In genomic region chrX:43446752-43447151, GRCh38 we compare ENCODE assay signal across 21 cellular contexts.
DNase-seq lines count a peak whose midpoint lies in the region; TF ChIP-seq lines count a peak whose summit lies in the region.
"Had no signal": no experiment of that assay in that cellular context is flagged by ENCODE, and none has a peak within 500 bp of the region (broad histone marks: within the 10 kb centered on the region; RNA-seq: fewer than 3 reads in every experiment).

No MANE protein-coding gene starts in this region.

- H4K20me1 ChIP-seq in mammary epithelial cell (ENCODE audit: insufficient read depth, low read length) = no peaks in the 10 kb centered on the region
- H4K20me1 ChIP-seq: BLaER1 treated with 17β-estradiol and CSF1 and Interleukin-3, amounts not matched to agents 10 nM and 100 nM had no signal

- 56% methylated on average over 2 of the region's 2 CpGs for WGBS in mammary epithelial cell (ENCODE audit: low coverage, missing lambda C conversion rate)

- H3K36me3 Mint-ChIP-seq in MCF 10A (ENCODE audit: insufficient read depth, unreplicated experiment) = no peaks in the 10 kb centered on the region
- H3K36me3 Mint-ChIP-seq in CD14-positive monocyte = no peaks in the 10 kb centered on the region

- POLR2A ChIA-PET in MCF 10A (lab: Yijun Ruan, JAX) = no interaction called here

- dilution Hi-C loops in mammary epithelial cell (cut with HindIII; ENCODE audit: low sequenced_read_pairs) = no loop called here

- H3K36me3 ChIP-seq in mammary epithelial cell (ENCODE audit: insufficient read depth, low read length) = no peaks in the 10 kb centered on the region
- H3K36me3 ChIP-seq: BE2C; BLaER1 treated with 17β-estradiol and CSF1 and Interleukin-3, amounts not matched to agents 10 nM and 100 nM; HAP-1 had no signal

- peaks cover 3% of the 10 kb centered on the region for H3K9me3 ChIP-seq in mammary epithelial cell (replicated peaks; ENCODE audit: insufficient read depth, low read length)
- H3K9me3 ChIP-seq: BE2C, HAP-1 had no signal

- CTCF ChIA-PET in MCF 10A (lab: Yijun Ruan, JAX) (interaction anchor here (0.6 kb wide), 1 partner anchor 26 kb away, joined by 3 read pairs; no protein-coding TSS in a partner anchor), mammary epithelial cell (lab: Charles Lee; ENCODE audit: low non-redundant PET) (no interaction called here)

- H3K4me1 ChIP-seq in mammary epithelial cell (ENCODE audit: insufficient read depth, low read length) = no peaks in the 10 kb centered on the region
- H3K4me1 ChIP-seq: BE2C; BLaER1 treated with 17β-estradiol and CSF1 and Interleukin-3, amounts not matched to agents 10 nM and 100 nM; HAP-1 had no signal

- H3K27me3 ChIP-seq in mammary epithelial cell (ENCODE audit: insufficient read depth, low read length) = peaks cover 10% of the 10 kb centered on the region
- H3K27me3 ChIP-seq: BE2C had no signal

- H2AFZ ChIP-seq in mammary epithelial cell (ENCODE audit: low read depth, low read length) = no peak overlapping the region

- H3K79me2 ChIP-seq in mammary epithelial cell (ENCODE audit: insufficient read depth, low read length) = no peaks in the 10 kb centered on the region

- H3K27ac Mint-ChIP-seq in MCF 10A (ENCODE audit: low read depth, unreplicated experiment) = no peak overlapping the region
- H3K27ac Mint-ChIP-seq in CD14-positive monocyte = no peak overlapping the region
- H3K27ac Mint-ChIP-seq: CD4-positive, alpha-beta memory T cell; HFFc6 had no signal

- TF ChIP-seq CTCF in MCF 10A (IDR thresholded peaks at IDR 0.05; ENCODE audit: unreplicated experiment) (no peak), mammary epithelial cell (conservative IDR thresholded peaks at IDR 0.05 in 1 of 2, IDR thresholded peaks at IDR 0.05 in 1 of 2; ENCODE audit: extremely low read depth in 1 of 2, insufficient read depth in 1 of 2, low read depth in 1 of 2, low read length in 2 of 2) (no peak), CD14-positive monocyte (IDR thresholded peaks at IDR 0.05) (no peak)

- H3K27ac ChIP-seq in mammary epithelial cell (ENCODE audit: insufficient read depth, low read depth, low read length) = no peak overlapping the region
- H3K27ac ChIP-seq: 22Rv1; BLaER1 treated with 17β-estradiol and CSF1 and Interleukin-3, amounts not matched to agents 10 nM and 100 nM had no signal

- H3K4me3 Mint-ChIP-seq in MCF 10A (ENCODE audit: unreplicated experiment) = no peak overlapping the region
- H3K4me3 Mint-ChIP-seq in CD14-positive monocyte = no peak overlapping the region
- H3K4me3 Mint-ChIP-seq: CD4-positive, alpha-beta memory T cell; HFFc6 had no signal

- BruUV-seq in MCF 10A (replicated peaks; lab: Mats Ljungman, UMichigan) = no TSS peak
- BruUV-seq in mammary epithelial cell (replicated peaks; lab: Mats Ljungman, UMichigan) = no TSS peak

- intact Hi-C loops in MCF 10A (cut with micrococcal nuclease) (no loop called here), mammary epithelial cell (cut with micrococcal nuclease) (no loop called here), CD14-positive monocyte (cut with micrococcal nuclease) (no loop called here)

- no peak overlapping the region for H3K4me2 ChIP-seq in mammary epithelial cell (ENCODE audit: insufficient read depth, low read depth, low read length)
- H3K4me2 ChIP-seq: BLaER1 treated with 17β-estradiol and CSF1 and Interleukin-3, amounts not matched to agents 10 nM and 100 nM had no signal

- H3K4me3 ChIP-seq in mammary epithelial cell (replicated peaks in 1 of 3; ENCODE audit: insufficient read depth in 1 of 3, low read depth in 2 of 3, low read length in 3 of 3) = no peak overlapping the region
- H3K4me3 ChIP-seq: BLaER1 treated with 17β-estradiol and CSF1 and Interleukin-3, amounts not matched to agents 10 nM and 100 nM; HAP-1 had no signal

- in situ Hi-C loops in mammary epithelial cell (cut with MboI; ENCODE audit: low sequenced_read_pairs in 2 of 2) = no loop called here

- no peak overlapping the region for H3K9ac ChIP-seq in mammary epithelial cell (ENCODE audit: insufficient read depth, low read length)
- H3K9ac ChIP-seq: BLaER1 treated with 17β-estradiol and CSF1 and Interleukin-3, amounts not matched to agents 10 nM and 100 nM had no signal

- peaks cover 17% of the 10 kb centered on the region for H3K27me3 Mint-ChIP-seq in MCF 10A (ENCODE audit: insufficient read depth, unreplicated experiment)
- peaks cover 0 to 4% (median 0%) of the 10 kb centered on the region in 3 donors for H3K27me3 Mint-ChIP-seq in CD14-positive monocyte (ENCODE audit: low read depth in 3 of 3)
- H3K27me3 Mint-ChIP-seq: CD4-positive, alpha-beta memory T cell had no signal

- DNase-seq in DMS53 (lab: John Stamatoyannopoulos, UW) (peak; percentile 1), DMS53 treated with DMSO at 0.1 percent for 48 hours (lab: John Stamatoyannopoulos, UW; ENCODE audit: unreplicated experiment) (no peak), NCI-H82 (lab: John Stamatoyannopoulos, UW) (peak; percentile 2), NCI-H82 treated with DMSO at 0.1 percent for 48 hours (lab: John Stamatoyannopoulos, UW; ENCODE audit: unreplicated experiment) (no peak), MCF 10A (ENCODE audit: unreplicated experiment) (peak; percentile 12), mammary epithelial cell (no peak), renal cortical epithelial cell (ENCODE audit: low read depth) (peak; percentile 6), CD14-positive monocyte (ENCODE audit: low spot score) (no peak)
- DNase-seq: ACHN; AML-193; BE2C; CD4-positive, alpha-beta memory T cell; COR-L47; DMS153; DMS79 treated with DMSO at 0.1 percent for 48 hours; GF-D8; GOT3; HFFc6 had no signal

- H3K4me1 Mint-ChIP-seq in MCF 10A (ENCODE audit: insufficient read depth, unreplicated experiment) (no peaks in the 10 kb centered on the region), CD14-positive monocyte (no peaks in the 10 kb centered on the region)
- H3K4me1 Mint-ChIP-seq: CD4-positive, alpha-beta memory T cell had no signal

- peaks cover 10% of the 10 kb centered on the region for H3K9me3 Mint-ChIP-seq in MCF 10A (ENCODE audit: unreplicated experiment)
- peaks cover 0 to 17% (median 11%) of the 10 kb centered on the region in 7 donors for H3K9me3 Mint-ChIP-seq in CD14-positive monocyte
- H3K9me3 Mint-ChIP-seq: HFFc6 had no signal

Comparison
In these comparisons a context has a peak if more than half of its experiments do, and no peak if none do; other contexts are left out.
1. DNase-seq: peak in DMS53 (single experiment), NCI-H82 (single experiment), MCF 10A (single experiment) and renal cortical epithelial cell (single experiment); none in DMS53 treated with DMSO at 0.1 percent for 48 hours (single experiment), NCI-H82 treated with DMSO at 0.1 percent for 48 hours (single experiment), mammary epithelial cell (single experiment) and CD14-positive monocyte (single experiment).